ENCODE assay signal across 17 cellular contexts in the genomic region with DNA sequence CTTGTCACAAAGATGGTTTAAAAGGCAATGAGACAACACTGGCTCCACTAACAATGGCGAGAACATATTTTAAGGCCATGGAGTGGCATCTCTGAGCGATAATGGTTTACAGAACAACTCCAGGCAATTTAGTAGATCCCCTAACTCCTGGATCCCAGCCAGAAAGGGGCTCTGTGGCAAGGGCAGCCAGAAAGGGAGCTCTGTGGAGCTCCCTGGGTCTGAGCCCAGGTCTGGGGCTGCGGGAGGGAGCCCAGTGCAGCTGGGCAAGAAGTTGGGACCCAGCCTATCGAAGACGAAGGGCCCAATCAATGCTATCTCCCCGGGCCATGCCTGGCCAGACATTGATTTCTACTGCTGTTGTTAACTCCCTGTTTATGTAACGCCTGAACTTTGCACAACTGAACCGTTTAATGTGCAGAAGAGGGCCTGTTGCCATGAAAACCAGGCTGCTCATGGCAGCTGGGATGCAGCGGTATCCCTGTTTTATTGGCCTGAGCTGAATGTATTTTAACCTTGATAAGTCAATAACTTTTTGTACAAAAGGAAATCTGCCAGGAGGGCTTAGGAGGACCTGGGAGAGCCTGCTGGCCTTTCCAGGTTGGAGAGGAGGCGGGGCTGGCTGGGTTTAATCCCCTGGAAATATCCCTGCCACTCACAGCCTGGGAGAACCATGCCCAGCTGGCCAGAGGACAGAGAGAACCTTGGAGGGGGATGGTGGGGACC. TPM values are rescaled to one million over a fixed set of nuclear protein-coding genes. Genes with fewer than 3 reads are reported as not detected.
DNase-seq lines count a peak whose midpoint lies in the region; ATAC-seq, FAIRE-seq and TF ChIP-seq lines count a peak whose summit lies in the region.
"Had no signal": no experiment of that assay in that cellular context is flagged by ENCODE, and none has a peak within 500 bp of the region (broad histone marks: within the 10 kb centered on the region; RNA-seq: fewer than 3 reads in every experiment).

No MANE protein-coding gene starts in this region.

- TF ChIP-seq EP300 in upper lobe of left lung (IDR thresholded peaks at IDR 0.05): no peak

- no peak overlapping the region for H3K27ac Mint-ChIP-seq in activated CD8-positive, alpha-beta memory T cell treated with anti-CD3 and anti-CD28 coated beads, Interleukin-2, amount 10 ng/mL, durations not matched to agents 7 days and 5 days
- H3K27ac Mint-ChIP-seq: activated T-cell treated with anti-CD3 and anti-CD28 coated beads, Interleukin-2, amount 50 U/mL, for 72 hours; CD8-positive, alpha-beta T cell; natural killer cell treated with Interleukin-12 subunit alpha and Interleukin-12 subunit beta and Interleukin-15 and Interleukin-18, amount 100 ng/mL, for 72 hours had no signal

- no peaks in the 10 kb centered on the region for H3K9me3 Mint-ChIP-seq in activated CD8-positive, alpha-beta memory T cell treated with anti-CD3 and anti-CD28 coated beads, Interleukin-2, amount 10 ng/mL, durations not matched to agents 7 days and 5 days (ENCODE audit: low read depth)
- H3K9me3 Mint-ChIP-seq: activated T-cell treated with anti-CD3 and anti-CD28 coated beads, Interleukin-2, amount 50 U/mL, for 72 hours; CD8-positive, alpha-beta T cell; natural killer cell treated with Interleukin-12 subunit alpha and Interleukin-12 subunit beta and Interleukin-15 and Interleukin-18, amount 100 ng/mL, for 72 hours had no signal

- no peaks in the 10 kb centered on the region for H3K4me1 Mint-ChIP-seq in activated CD8-positive, alpha-beta memory T cell treated with anti-CD3 and anti-CD28 coated beads, Interleukin-2, amount 10 ng/mL, durations not matched to agents 7 days and 5 days

- TF ChIP-seq POLR2A in erythroblast (IDR thresholded peaks at IDR 0.05; ENCODE audit: low read length) (no peak), upper lobe of left lung (IDR thresholded peaks at IDR 0.05) (no peak)

- H3K27me3 Mint-ChIP-seq in activated CD8-positive, alpha-beta memory T cell treated with anti-CD3 and anti-CD28 coated beads, Interleukin-2, amount 10 ng/mL, durations not matched to agents 7 days and 5 days: peaks cover 30% of the 10 kb centered on the region

- no peak for TF ChIP-seq CTCF in upper lobe of left lung (IDR thresholded peaks at IDR 0.05)

- no peaks in the 10 kb centered on the region for H3K36me3 Mint-ChIP-seq in activated CD8-positive, alpha-beta memory T cell treated with anti-CD3 and anti-CD28 coated beads, Interleukin-2, amount 10 ng/mL, durations not matched to agents 7 days and 5 days
- H3K36me3 Mint-ChIP-seq: CD8-positive, alpha-beta T cell; natural killer cell treated with Interleukin-12 subunit alpha and Interleukin-12 subunit beta and Interleukin-15 and Interleukin-18, amount 100 ng/mL, for 72 hours had no signal

- H3K27me3 ChIP-seq in small intestine (ENCODE audit: control insufficient read depth in 2 of 2, insufficient read depth in 2 of 2, low read length in 2 of 2) (peaks cover 0 to 5% of the 10 kb centered on the region in 2 donors), upper lobe of left lung (peaks cover 0 to 4% (median 3%) of the 10 kb centered on the region in 4 donors)

- FAIRE-seq in small intestine (lab: Jason Lieb, UNC): no peak
- FAIRE-seq: A549 had no signal

- CTCF ChIA-PET in activated CD8-positive, alpha-beta memory T cell treated with anti-CD3 and anti-CD28 coated beads, Interleukin-2, amount 10 ng/mL, durations not matched to agents 7 days and 5 days (lab: Charles Lee): interaction anchor here (1.2 to 1.7 kb wide), 2 partner anchors 20 to 135 kb away, joined by 3 read pairs; no protein-coding TSS in a partner anchor

- peak; percentile 56 for DNase-seq in NCI-H1092 treated with DMSO at 0.1 percent for 48 hours (lab: John Stamatoyannopoulos, UW)
- no peak for DNase-seq in NCI-H1092 (lab: John Stamatoyannopoulos, UW)
- DNase-seq in NCI-H345 treated with DMSO at 0.1 percent for 48 hours (lab: John Stamatoyannopoulos, UW; ENCODE audit: unreplicated experiment): peak; percentile 68
- peak; percentile 63 to 84 for DNase-seq in erythroblast (lab: John Stamatoyannopoulos, UW)
- peak; percentile 92 for DNase-seq in small intestine
- no peak for DNase-seq in NCI-H774 (lab: John Stamatoyannopoulos, UW)
- DNase-seq in activated CD8-positive, alpha-beta memory T cell treated with anti-CD3 and anti-CD28 coated beads, Interleukin-2, amount 10 ng/mL, durations not matched to agents 7 days and 5 days: no peak
- DNase-seq in upper lobe of left lung: no peak
- DNase-seq: activated CD4-positive, alpha-beta T cell treated with anti-CD3 and anti-CD28 coated beads, Interleukin-2, amount 50 U/mL, for 1 hour; activated T-cell treated with anti-CD3 and anti-CD28 coated beads, Interleukin-2, amount 50 U/mL, for 72 hours; CD8-positive, alpha-beta T cell; NCI-H2107; RPMI8226; stimulated activated naive CD4-positive, alpha-beta T cell treated with Interleukin-2 at 50 U/mL for 16 hours had no signal

- 10 to 41% (median 20%) methylated on average over 10 of the region's 10 CpGs for WGBS in small intestine, 3 donors
- WGBS in upper lobe of left lung, 2 donors: 53 to 57% methylated on average over 7 to 10 of the region's 10 CpGs

- H3K27ac ChIP-seq in small intestine (ENCODE audit: low read depth in 1 of 2, low read length in 1 of 2) (peak overlapping the region; percentile 27 to 58), upper lobe of left lung (no peak overlapping the region)
- H3K27ac ChIP-seq: A549 had no signal

- no peak for ATAC-seq in activated CD8-positive, alpha-beta memory T cell treated with anti-CD3 and anti-CD28 coated beads, Interleukin-2, amount 10 ng/mL, durations not matched to agents 7 days and 5 days
- ATAC-seq in upper lobe of left lung (ENCODE audit: low FRiP score in 2 of 2): no peak
- ATAC-seq: A549; activated T-cell treated with anti-CD3 and anti-CD28 coated beads, Interleukin-2, amount 50 U/mL, for 72 hours; CD8-positive, alpha-beta T cell; natural killer cell treated with Interleukin-12 subunit alpha and Interleukin-12 subunit beta and Interleukin-15 and Interleukin-18, amount 100 ng/mL, for 72 hours; sciatic nerve had no signal

- no peak overlapping the region for H3K4me3 ChIP-seq in small intestine (ENCODE audit: low read depth in 1 of 2, low read length in 2 of 2)
- no peak overlapping the region for H3K4me3 ChIP-seq in upper lobe of left lung
- H3K4me3 ChIP-seq: A549 had no signal

- H3K4me3 Mint-ChIP-seq in activated CD8-positive, alpha-beta memory T cell treated with anti-CD3 and anti-CD28 coated beads, Interleukin-2, amount 10 ng/mL, durations not matched to agents 7 days and 5 days: no peak overlapping the region
- H3K4me3 Mint-ChIP-seq: activated T-cell treated with anti-CD3 and anti-CD28 coated beads, Interleukin-2, amount 50 U/mL, for 72 hours; CD8-positive, alpha-beta T cell; natural killer cell treated with Interleukin-12 subunit alpha and Interleukin-12 subunit beta and Interleukin-15 and Interleukin-18, amount 100 ng/mL, for 72 hours had no signal

- H3K36me3 ChIP-seq in small intestine (ENCODE audit: control insufficient read depth in 2 of 2, insufficient read depth in 2 of 2, low read length in 2 of 2): no peaks in the 10 kb centered on the region
- H3K36me3 ChIP-seq in upper lobe of left lung: no peaks in the 10 kb centered on the region

- H3K9me3 ChIP-seq in small intestine (ENCODE audit: control insufficient read depth, low read depth): no peaks in the 10 kb centered on the region
- no peaks in the 10 kb centered on the region for H3K9me3 ChIP-seq in upper lobe of left lung
- H3K9me3 ChIP-seq: A549 had no signal

- H3K4me1 ChIP-seq in small intestine (ENCODE audit: control insufficient read depth in 2 of 2, insufficient read depth in 1 of 2, low read depth in 1 of 2, low read length in 1 of 2) (peaks cover 2 to 4% of the 10 kb centered on the region in 2 donors), upper lobe of left lung (peaks cover 0 to under 1% (median 0%) of the 10 kb centered on the region in 4 donors)

RNA-seq across cellular contexts. Expression of a gene that starts 6.7 kb away (rescaled TPM):
- polyA plus RNA-seq in small intestine: 1 to 10 TPM; 1.6 to 7.5 (median 3.4) TPM
- 1 to 10 TPM in 1 of 2 experiments, under 1 TPM in 1; 0.70 to 1.6 TPM for total RNA-seq in activated CD8-positive, alpha-beta memory T cell treated with anti-CD3 and anti-CD28 coated beads, Interleukin-2, amount 10 ng/mL, durations not matched to agents 7 days and 5 days
- 1 to 10 TPM; 1.0 to 7.3 (median 3.7) TPM for total RNA-seq in upper lobe of left lung

Comparison
In these comparisons a context has a peak if more than half of its experiments do, and no peak if none do; other contexts are left out.
1. DNase-seq: peak in NCI-H1092 treated with DMSO at 0.1 percent for 48 hours (single experiment), NCI-H345 treated with DMSO at 0.1 percent for 48 hours (single experiment), erythroblast (2 of 2) and small intestine (single experiment); none in NCI-H1092 (single experiment), NCI-H774 (single experiment), activated CD8-positive, alpha-beta memory T cell treated with anti-CD3 and anti-CD28 coated beads, Interleukin-2, amount 10 ng/mL, durations not matched to agents 7 days and 5 days (single experiment) and upper lobe of left lung (0 of 2).
2. H3K27ac ChIP-seq: peak in small intestine (2 of 2); none in upper lobe of left lung (0 of 4).